7 cellular contexts compared by ENCODE assay signal in the genomic region with DNA sequence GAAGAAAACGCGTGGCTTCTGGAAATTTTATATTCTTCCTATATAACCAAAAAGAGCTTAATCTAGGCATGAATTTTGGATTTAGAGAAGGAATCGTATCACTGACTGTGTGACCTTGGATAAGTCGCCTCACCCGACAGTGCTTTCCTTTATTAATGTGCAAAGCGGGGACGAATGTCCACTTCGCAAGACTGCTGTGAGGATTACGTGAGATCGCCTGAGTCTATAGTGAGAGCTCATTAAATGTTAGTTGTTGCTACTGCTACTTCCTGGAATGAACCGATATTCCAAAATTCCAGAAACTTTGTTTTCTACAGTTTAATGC. TPM values are rescaled to one million over a fixed set of nuclear protein-coding genes. Genes with fewer than 3 reads are reported as not detected.
DNase-seq lines count a peak whose midpoint lies in the region; ATAC-seq and TF ChIP-seq lines count a peak whose summit lies in the region.

No MANE protein-coding gene starts in this region.

- H3K23ac ChIP-seq in mesenchymal stem cell (ENCODE audit: low read length in 2 of 2): no peak overlapping the region

- in situ Hi-C loops in mammary epithelial cell (cut with MboI; ENCODE audit: low sequenced_read_pairs in 2 of 2): no loop called here

- H2BK12ac ChIP-seq in mesenchymal stem cell (ENCODE audit: low read length in 2 of 2): no peak overlapping the region

- CTCF ChIA-PET in mammary epithelial cell (lab: Charles Lee; ENCODE audit: low non-redundant PET): no interaction called here

- TSS peak; percentile 93 for BruUV-seq in mammary epithelial cell (replicated peaks; lab: Mats Ljungman, UMichigan)

- H3K4me3 ChIP-seq in mammary epithelial cell (replicated peaks in 1 of 3; ENCODE audit: insufficient read depth in 1 of 3, low read depth in 2 of 3, low read length in 3 of 3) (peak overlapping the region; percentile 33 to 70 (median 49)), mesenchymal stem cell (ENCODE audit: insufficient read depth in 1 of 2, low read depth in 1 of 2, low read length in 2 of 2) (peak overlapping the region in 1 of 2 experiments; percentile 93)

- no peak overlapping the region for H3K18ac ChIP-seq in mesenchymal stem cell (ENCODE audit: low read depth in 1 of 2, low read length in 2 of 2)

- H3K4me1 ChIP-seq in mammary epithelial cell (ENCODE audit: insufficient read depth, low read length): peaks cover 3% of the 10 kb centered on the region
- H3K4me1 ChIP-seq in mesenchymal stem cell (ENCODE audit: control insufficient read depth, insufficient read depth, low read depth, low read length): no peaks in the 10 kb centered on the region

- intact Hi-C loops in mammary epithelial cell (cut with micrococcal nuclease): no loop called here

- H2BK120ac ChIP-seq in mesenchymal stem cell (ENCODE audit: low read depth, low read length): no peak overlapping the region

- H3K9ac ChIP-seq in mammary epithelial cell (ENCODE audit: insufficient read depth, low read length) (peak overlapping the region; percentile 53), mesenchymal stem cell (ENCODE audit: low read length) (peak overlapping the region; percentile 90)

- TF ChIP-seq CTCF in mammary epithelial cell (conservative IDR thresholded peaks at IDR 0.05 in 1 of 2, IDR thresholded peaks at IDR 0.05 in 1 of 2; ENCODE audit: extremely low read depth in 1 of 2, insufficient read depth in 1 of 2, low read depth in 1 of 2, low read length in 2 of 2): no peak

- H3K79me2 ChIP-seq in mammary epithelial cell (ENCODE audit: insufficient read depth, low read length): peaks cover 23% of the 10 kb centered on the region

- dilution Hi-C loops in mammary epithelial cell (cut with HindIII; ENCODE audit: low sequenced_read_pairs): no loop called here

- WGBS in mammary epithelial cell (ENCODE audit: low coverage, missing lambda C conversion rate): 28% methylated on average over 11 of the region's 11 CpGs
- 19% methylated on average over 4 of the region's 11 CpGs for WGBS in mesenchymal stem cell

- H3K79me1 ChIP-seq in mesenchymal stem cell (replicated peaks; ENCODE audit: low read length, poor library complexity, severe bottlenecking): peaks cover 6% of the 10 kb centered on the region

- no peak for DNase-seq in mammary epithelial cell
- no peak for DNase-seq in mesenchymal stem cell
- no peak for DNase-seq in NCI-H1105 (lab: John Stamatoyannopoulos, UW)
- no peak for DNase-seq in KG1 (lab: John Stamatoyannopoulos, UW)

- no peak overlapping the region for H2BK15ac ChIP-seq in mesenchymal stem cell (ENCODE audit: low read depth, poor library complexity, severe bottlenecking)

- H3K27ac ChIP-seq in mammary epithelial cell (ENCODE audit: insufficient read depth, low read depth, low read length): peak overlapping the region; percentile 40
- no peak overlapping the region for H3K27ac ChIP-seq in mesenchymal stem cell (ENCODE audit: low read length, poor library complexity, severe bottlenecking)

- no peak overlapping the region for H4K91ac ChIP-seq in mesenchymal stem cell (ENCODE audit: low read length)

- H3K4me2 ChIP-seq in mammary epithelial cell (ENCODE audit: insufficient read depth, low read depth, low read length) (peak overlapping the region; percentile 81), mesenchymal stem cell (ENCODE audit: low read length, poor library complexity, severe bottlenecking) (peak overlapping the region; percentile 33)

- ATAC-seq in GM18907 (IDR thresholded peaks at IDR 0.05; ENCODE audit: unreplicated experiment) (peak; percentile 33), HG03095 (IDR thresholded peaks at IDR 0.05; ENCODE audit: unreplicated experiment) (peak; percentile 23), GM21576 (IDR thresholded peaks at IDR 0.05; ENCODE audit: unreplicated experiment) (no peak)

- H3K4ac ChIP-seq in mesenchymal stem cell (ENCODE audit: low read depth in 1 of 2, low read length in 2 of 2): no peak overlapping the region

- H3K36me3 ChIP-seq in mammary epithelial cell (ENCODE audit: insufficient read depth, low read length): no peaks in the 10 kb centered on the region
- H3K36me3 ChIP-seq in mesenchymal stem cell (ENCODE audit: control insufficient read depth in 1 of 2, insufficient read depth in 2 of 2, low read depth in 1 of 2, low read length in 2 of 2): no peaks in the 10 kb centered on the region

- H2BK5ac ChIP-seq in mesenchymal stem cell (ENCODE audit: low read depth, low read length, poor library complexity, severe bottlenecking): no peak overlapping the region

- H3K9me3 ChIP-seq in mammary epithelial cell (replicated peaks; ENCODE audit: insufficient read depth, low read length) (peaks cover 4% of the 10 kb centered on the region), mesenchymal stem cell (ENCODE audit: control insufficient read depth, low read length) (no peaks in the 10 kb centered on the region)

- H3K27me3 ChIP-seq in mammary epithelial cell (ENCODE audit: insufficient read depth, low read length): no peaks in the 10 kb centered on the region
- peaks cover 0 to 23% of the 10 kb centered on the region in 2 experiments for H3K27me3 ChIP-seq in mesenchymal stem cell (ENCODE audit: control insufficient read depth in 1 of 2, insufficient read depth in 1 of 2, low read length in 2 of 2)

- no peaks in the 10 kb centered on the region for H4K20me1 ChIP-seq in mammary epithelial cell (ENCODE audit: insufficient read depth, low read length)

- no peak overlapping the region for H3K14ac ChIP-seq in mesenchymal stem cell (ENCODE audit: low read length in 2 of 2)

- no peak overlapping the region for H4K8ac ChIP-seq in mesenchymal stem cell (ENCODE audit: low read length)

- no peak overlapping the region for H2AK5ac ChIP-seq in mesenchymal stem cell (ENCODE audit: low read length, severe bottlenecking)

- H2AFZ ChIP-seq in mammary epithelial cell (ENCODE audit: low read depth, low read length) (peak overlapping the region; percentile 90), mesenchymal stem cell (ENCODE audit: low read depth, low read length) (no peak overlapping the region)

RNA-seq across cellular contexts. Expression of a gene that starts 0.4 kb away (rescaled TPM):
- 10 to 100 TPM in 1 of 2 donors, 1 to 10 TPM in 1; 9.6 to 12.8 TPM for total RNA-seq in mammary epithelial cell
- 5.4 TPM for polyA plus RNA-seq in mammary epithelial cell
- polyA minus RNA-seq in mammary epithelial cell: 27.6 TPM
- polyA plus RNA-seq in mesenchymal stem cell (2013, experiment 1 of 2): 9.2 TPM
- polyA plus RNA-seq in mesenchymal stem cell (2013, experiment 2 of 2): 9.6 TPM
